8 cellular contexts compared by ENCODE assay signal in genomic region chr5:177303925-177304391, GRCh38. TPM values are rescaled to one million over a fixed set of nuclear protein-coding genes. Genes with fewer than 3 reads are reported as not detected.
DNase-seq lines count a peak whose midpoint lies in the region; ATAC-seq and TF ChIP-seq lines count a peak whose summit lies in the region.

No MANE protein-coding gene starts in this region.

- POLR2A ChIA-PET in activated CD4-positive, alpha-beta memory T cell treated with anti-CD3 and anti-CD28 coated beads, Interleukin-2, amount 10 ng/mL, durations not matched to agents 7 days and 5 days (lab: Charles Lee), result interaction anchor here (0.9 to 6.1 kb wide), 10 partner anchors 7 to 189 kb away, joined by 3 to 68 read pairs (median 4); partner anchors contain the start of genes LMAN2, MXD3 and NSD1

- peak overlapping the region; percentile 83 for H2AFZ ChIP-seq in hepatocyte

- no peak for DNase-seq in Right ventricle myocardium superior
- no peak for DNase-seq in left ventricle myocardium superior
- DNase-seq in activated CD4-positive, alpha-beta memory T cell treated with anti-CD3 and anti-CD28 coated beads, Interleukin-2, amount 10 ng/mL, durations not matched to agents 7 days and 5 days, result no peak
- no peak for DNase-seq in hepatocyte (ENCODE audit: low spot score)
- peak; percentile 82 for DNase-seq in spleen
- DNase-seq in activated CD8-positive, alpha-beta memory T cell treated with anti-CD3 and anti-CD28 coated beads, Interleukin-2, amount 50 U/mL, for 4 hours, result no peak

- TF ChIP-seq POLR2A in spleen (IDR thresholded peaks at IDR 0.05), result no peak

- peaks cover 37% of the 10 kb centered on the region for H3K4me1 ChIP-seq in hepatocyte (ENCODE audit: insufficient read depth)
- peaks cover 48 to 95% (median 92%) of the 10 kb centered on the region in 6 donors for H3K4me1 ChIP-seq in spleen

- WGBS in hepatocyte (ENCODE audit: low lambda C conversion rate, missing lambda C conversion rate), result 1% methylated on average over 25 of the region's 25 CpGs
- WGBS in spleen, 5 donors, result 1 to 6% (median 3%) methylated on average over 13 to 25 of the region's 25 CpGs

- CTCF ChIA-PET in activated CD4-positive, alpha-beta memory T cell treated with anti-CD3 and anti-CD28 coated beads, Interleukin-2, amount 10 ng/mL, durations not matched to agents 7 days and 5 days (lab: Charles Lee), result interaction anchor here (1.0 to 2.8 kb wide), 7 partner anchors 9 to 198 kb away, joined by 3 to 11 read pairs (median 4); no protein-coding TSS in a partner anchor

- peak overlapping the region; percentile 95 for H3K4me2 ChIP-seq in hepatocyte

- H3K79me2 ChIP-seq in hepatocyte, result peaks cover 47% of the 10 kb centered on the region

- H3K27me3 ChIP-seq in hepatocyte (no peaks in the 10 kb centered on the region), spleen (replicated peaks in 1 of 7) (no peaks in the 10 kb centered on the region)

- H3K36me3 ChIP-seq in hepatocyte (replicated peaks; ENCODE audit: insufficient read depth, low read depth), result no peaks in the 10 kb centered on the region
- H3K36me3 ChIP-seq in spleen, result peaks cover 0 to 60% (median 30%) of the 10 kb centered on the region in 6 donors

- TF ChIP-seq CTCF in hepatocyte (IDR thresholded peaks at IDR 0.05; ENCODE audit: poor library complexity), result no peak
- TF ChIP-seq CTCF in spleen (IDR thresholded peaks at IDR 0.05 in 8 of 11, conservative IDR thresholded peaks at IDR 0.05 in 3 of 11), result no peak

- H3K9me3 ChIP-seq in hepatocyte (ENCODE audit: low read depth) (no peaks in the 10 kb centered on the region), spleen (no peaks in the 10 kb centered on the region)

- H3K4me3 Mint-ChIP-seq in activated CD4-positive, alpha-beta memory T cell treated with anti-CD3 and anti-CD28 coated beads, Interleukin-2, amount 10 ng/mL, durations not matched to agents 7 days and 5 days, result peak overlapping the region; percentile 89

- no peaks in the 10 kb centered on the region for H3K27me3 Mint-ChIP-seq in activated CD4-positive, alpha-beta memory T cell treated with anti-CD3 and anti-CD28 coated beads, Interleukin-2, amount 10 ng/mL, durations not matched to agents 7 days and 5 days

- H4K20me1 ChIP-seq in hepatocyte (ENCODE audit: insufficient read depth, poor library complexity, severe bottlenecking), result peaks cover 17% of the 10 kb centered on the region

- H3K36me3 Mint-ChIP-seq in activated CD4-positive, alpha-beta memory T cell treated with anti-CD3 and anti-CD28 coated beads, Interleukin-2, amount 10 ng/mL, durations not matched to agents 7 days and 5 days (ENCODE audit: low read depth), result peaks cover 71% of the 10 kb centered on the region

- H3K9me3 Mint-ChIP-seq in activated CD4-positive, alpha-beta memory T cell treated with anti-CD3 and anti-CD28 coated beads, Interleukin-2, amount 10 ng/mL, durations not matched to agents 7 days and 5 days, result no peaks in the 10 kb centered on the region

- no peaks in the 10 kb centered on the region for H3K9me2 ChIP-seq in hepatocyte (replicated peaks; ENCODE audit: insufficient read depth)

- intact Hi-C loops in Right ventricle myocardium superior (cut with DNase I), result no loop called here
- intact Hi-C loops in left ventricle myocardium superior (cut with micrococcal nuclease), result no loop called here
- intact Hi-C loops in spleen (cut with DNase I; ENCODE audit: low total_unique reads), result loop anchor here (10.0 kb wide), 1 partner anchor 189 kb away; no protein-coding TSS in a partner anchor

- peak overlapping the region; percentile 66 for H3K4me3 ChIP-seq in hepatocyte
- peak overlapping the region; percentile 77 to 99 (median 96) for H3K4me3 ChIP-seq in spleen

- H3K27ac Mint-ChIP-seq in activated CD4-positive, alpha-beta memory T cell treated with anti-CD3 and anti-CD28 coated beads, Interleukin-2, amount 10 ng/mL, durations not matched to agents 7 days and 5 days, result peak overlapping the region; percentile 86

- H3K4me1 Mint-ChIP-seq in activated CD4-positive, alpha-beta memory T cell treated with anti-CD3 and anti-CD28 coated beads, Interleukin-2, amount 10 ng/mL, durations not matched to agents 7 days and 5 days, result peaks cover 74% of the 10 kb centered on the region

- peak overlapping the region; percentile 97 for H3K27ac ChIP-seq in hepatocyte
- H3K27ac ChIP-seq in spleen, result peak overlapping the region; percentile 87 to 94 (median 92)

- ATAC-seq in Right ventricle myocardium superior (ENCODE audit: poor library complexity) (peak; percentile 1), left ventricle myocardium superior (no peak), GM21576 (IDR thresholded peaks at IDR 0.05; ENCODE audit: unreplicated experiment) (no peak), HG03521 (IDR thresholded peaks at IDR 0.05; ENCODE audit: unreplicated experiment) (no peak)

RNA-seq across cellular contexts. Expression of gene PRELID1, which starts 0.4 kb away (rescaled TPM):
- 27.6 TPM for total RNA-seq in Right ventricle myocardium superior
- 35.2 TPM for total RNA-seq in left ventricle myocardium superior
- 100 to 1,000 TPM; 153 to 156 TPM for total RNA-seq in activated CD4-positive, alpha-beta memory T cell treated with anti-CD3 and anti-CD28 coated beads, Interleukin-2, amount 10 ng/mL, durations not matched to agents 7 days and 5 days
- 228 and 245 TPM in 2 replicates for total RNA-seq in hepatocyte
- 255 and 282 TPM in 2 replicates for polyA plus RNA-seq in hepatocyte
- 100 to 1,000 TPM in 5 of 7 donors, 10 to 100 TPM in 2; 74.5 to 173 (median 106) TPM for total RNA-seq in spleen
- 100 to 1,000 TPM; 131 to 174 (median 154) TPM for polyA plus RNA-seq in spleen

RNA-seq across cellular contexts. Expression of gene RAB24, which starts 0.4 kb away (rescaled TPM):
- total RNA-seq in Right ventricle myocardium superior (21.2 TPM), left ventricle myocardium superior (21.6 TPM), hepatocyte (25.7 and 30.3 TPM in 2 replicates), spleen (10 to 100 TPM; 52.1 to 90.4 (median 80.8) TPM)
- total RNA-seq in activated CD4-positive, alpha-beta memory T cell treated with anti-CD3 and anti-CD28 coated beads, Interleukin-2, amount 10 ng/mL, durations not matched to agents 7 days and 5 days, result 10 to 100 TPM; 43.0 to 46.6 TPM
- polyA plus RNA-seq in hepatocyte (64.6 and 76.6 TPM in 2 replicates), spleen (100 to 1,000 TPM in 2 of 3 donors, 10 to 100 TPM in 1; 90.6 to 181 (median 170) TPM)

RNA-seq across cellular contexts. Expression of gene MXD3, which starts 7.7 kb away (rescaled TPM):
- total RNA-seq in Right ventricle myocardium superior (2.5 TPM), left ventricle myocardium superior (1.7 TPM), hepatocyte (14.0 and 22.3 TPM in 2 replicates), spleen (10 to 100 TPM; 19.3 to 80.7 (median 26.7) TPM)
- total RNA-seq in activated CD4-positive, alpha-beta memory T cell treated with anti-CD3 and anti-CD28 coated beads, Interleukin-2, amount 10 ng/mL, durations not matched to agents 7 days and 5 days, result 10 to 100 TPM; 74.1 to 75.0 TPM
- polyA plus RNA-seq in hepatocyte (11.9 and 16.5 TPM in 2 replicates), spleen (10 to 100 TPM; 25.9 to 32.5 (median 26.2) TPM)

RNA-seq across cellular contexts. Expression of gene LMAN2, which starts 47.5 kb away (rescaled TPM):
- total RNA-seq in Right ventricle myocardium superior (56.8 TPM), left ventricle myocardium superior (61.2 TPM), hepatocyte (357 and 366 TPM in 2 replicates), spleen (100 to 1,000 TPM in 4 of 7 donors, 10 to 100 TPM in 3; 92.4 to 211 (median 109) TPM)
- 100 to 1,000 TPM; 145 to 149 TPM for total RNA-seq in activated CD4-positive, alpha-beta memory T cell treated with anti-CD3 and anti-CD28 coated beads, Interleukin-2, amount 10 ng/mL, durations not matched to agents 7 days and 5 days
- polyA plus RNA-seq in hepatocyte (381 and 391 TPM in 2 replicates), spleen (10 to 100 TPM; 50.1 to 96.6 (median 72.5) TPM)

RNA-seq across cellular contexts. Expression of gene RGS14, which starts 53.8 kb away (rescaled TPM):
- total RNA-seq in Right ventricle myocardium superior (2.4 TPM), left ventricle myocardium superior (2.0 TPM), hepatocyte (26.1 and 36.5 TPM in 2 replicates), spleen (100 to 1,000 TPM in 1 of 7 donors, 10 to 100 TPM in 6; 61.5 to 111 (median 77.1) TPM)
- 100 to 1,000 TPM; 103 to 107 TPM for total RNA-seq in activated CD4-positive, alpha-beta memory T cell treated with anti-CD3 and anti-CD28 coated beads, Interleukin-2, amount 10 ng/mL, durations not matched to agents 7 days and 5 days
- polyA plus RNA-seq in hepatocyte (30.7 and 37.0 TPM in 2 replicates), spleen (10 to 100 TPM; 45.3 to 95.9 (median 61.6) TPM)
